Comparison of ENCODE assay signal across 8 cellular contexts in genomic region chr13:60397693-60398437, GRCh38. TPM values are rescaled to one million over a fixed set of nuclear protein-coding genes. Genes with fewer than 3 reads are reported as not detected.
DNase-seq lines count a peak whose midpoint lies in the region; ATAC-seq, FAIRE-seq and TF ChIP-seq lines count a peak whose summit lies in the region.

No MANE protein-coding gene starts in this region.

- ATAC-seq in CD8-positive, alpha-beta T cell: peak; percentile 3
- ATAC-seq in HG03378 (IDR thresholded peaks at IDR 0.05; ENCODE audit: unreplicated experiment): peak; percentile 16

- POLR2A ChIA-PET in CD8-positive, alpha-beta T cell (lab: Charles Lee): interaction anchor here (0.9 kb wide), 1 partner anchor 233 kb away, joined by 3 read pairs; no protein-coding TSS in a partner anchor

- peak overlapping the region; percentile 96 for H3K27ac Mint-ChIP-seq in CD8-positive, alpha-beta T cell
- H3K27ac Mint-ChIP-seq in activated naive CD4-positive, alpha-beta T cell treated with anti-CD3 and anti-CD28 coated beads, Interleukin-2, amount 10 ng/mL, durations not matched to agents 7 days and 5 days: peak overlapping the region; percentile 95

- H3K9ac ChIP-seq in OCI-LY3 (ENCODE audit: low read length): peak overlapping the region; percentile 95

- no peaks in the 10 kb centered on the region for H3K27me3 ChIP-seq in CD8-positive, alpha-beta T cell (ENCODE audit: insufficient read depth, low read length)
- no peaks in the 10 kb centered on the region for H3K27me3 ChIP-seq in OCI-LY3 (ENCODE audit: low read depth, low read length)

- H3K4me3 ChIP-seq in CD8-positive, alpha-beta T cell (ENCODE audit: low read depth, low read length): peak overlapping the region; percentile 73
- H3K4me3 ChIP-seq in OCI-LY3 (ENCODE audit: low read length): peak overlapping the region; percentile 91

- CTCF ChIA-PET in CD8-positive, alpha-beta T cell (lab: Charles Lee): interaction anchor here (0.6 kb wide), 1 partner anchor 14 kb away, joined by 3 read pairs; no protein-coding TSS in a partner anchor
- CTCF ChIA-PET in activated naive CD4-positive, alpha-beta T cell treated with anti-CD3 and anti-CD28 coated beads, Interleukin-2, amount 10 ng/mL, durations not matched to agents 7 days and 5 days (lab: Charles Lee): interaction anchor here (1.1 to 1.4 kb wide), 2 partner anchors 29 to 33 kb away, joined by 3 to 7 read pairs; no protein-coding TSS in a partner anchor

- H3K36me3 Mint-ChIP-seq in CD8-positive, alpha-beta T cell: peaks cover 9% of the 10 kb centered on the region
- H3K36me3 Mint-ChIP-seq in activated naive CD4-positive, alpha-beta T cell treated with anti-CD3 and anti-CD28 coated beads, Interleukin-2, amount 10 ng/mL, durations not matched to agents 7 days and 5 days: no peaks in the 10 kb centered on the region

- no peaks in the 10 kb centered on the region for H3K9me3 Mint-ChIP-seq in CD8-positive, alpha-beta T cell
- H3K9me3 Mint-ChIP-seq in activated naive CD4-positive, alpha-beta T cell treated with anti-CD3 and anti-CD28 coated beads, Interleukin-2, amount 10 ng/mL, durations not matched to agents 7 days and 5 days: no peaks in the 10 kb centered on the region

- peak overlapping the region; percentile 91 for H3K4me3 Mint-ChIP-seq in CD8-positive, alpha-beta T cell
- H3K4me3 Mint-ChIP-seq in activated naive CD4-positive, alpha-beta T cell treated with anti-CD3 and anti-CD28 coated beads, Interleukin-2, amount 10 ng/mL, durations not matched to agents 7 days and 5 days: peak overlapping the region; percentile 83

- DNase-seq in CD8-positive, alpha-beta T cell: peak; percentile 2 to 68 (median 40)
- peak; percentile 28 for DNase-seq in GM19239 (ENCODE audit: insufficient read length, low spot score)
- DNase-seq in activated naive CD4-positive, alpha-beta T cell treated with anti-CD3 and anti-CD28 coated beads, Interleukin-2, amount 10 ng/mL, durations not matched to agents 7 days and 5 days: peak; percentile 59
- peak; percentile 54 for DNase-seq in globus pallidus (ENCODE audit: low spot score)
- DNase-seq in nucleus accumbens (lab: John Stamatoyannopoulos, UW): peak in 45 of 56 donors; percentile 10 to 74 (median 51)
- DNase-seq in ureter (ENCODE audit: low spot score): peak; percentile 66

- peaks cover 43% of the 10 kb centered on the region for H3K4me1 Mint-ChIP-seq in CD8-positive, alpha-beta T cell (ENCODE audit: low read depth)
- H3K4me1 Mint-ChIP-seq in activated naive CD4-positive, alpha-beta T cell treated with anti-CD3 and anti-CD28 coated beads, Interleukin-2, amount 10 ng/mL, durations not matched to agents 7 days and 5 days: peaks cover 37% of the 10 kb centered on the region

- H3K27ac ChIP-seq in CD8-positive, alpha-beta T cell (ENCODE audit: low read depth, low read length): peak overlapping the region; percentile 72
- peak overlapping the region; percentile 84 for H3K27ac ChIP-seq in OCI-LY3 (ENCODE audit: low read length)

- H3K36me3 ChIP-seq in CD8-positive, alpha-beta T cell (ENCODE audit: insufficient read depth, low read length): no peaks in the 10 kb centered on the region
- no peaks in the 10 kb centered on the region for H3K36me3 ChIP-seq in OCI-LY3 (replicated peaks; ENCODE audit: low read depth, low read length)

- intact Hi-C loops in CD8-positive, alpha-beta T cell (cut with DNase I, micrococcal nuclease): loop anchor here (2.0 to 5.0 kb wide), 3 partner anchors 29 to 233 kb away; no protein-coding TSS in a partner anchor

- peak overlapping the region; percentile 61 for H2AFZ ChIP-seq in OCI-LY3 (ENCODE audit: low read depth, low read length)

- peaks cover 24% of the 10 kb centered on the region for H3K4me1 ChIP-seq in CD8-positive, alpha-beta T cell (ENCODE audit: insufficient read depth, low read length)
- H3K4me1 ChIP-seq in OCI-LY3 (ENCODE audit: low read length): peaks cover 24% of the 10 kb centered on the region

- peak overlapping the region; percentile 86 for H3K4me2 ChIP-seq in OCI-LY3 (ENCODE audit: low read length)

- H3K79me2 ChIP-seq in OCI-LY3 (ENCODE audit: low read length): peaks cover 50% of the 10 kb centered on the region

- peak; percentile 92 for FAIRE-seq in GM19239 (lab: Jason Lieb, UNC)

- no peaks in the 10 kb centered on the region for H3K27me3 Mint-ChIP-seq in CD8-positive, alpha-beta T cell (ENCODE audit: low read depth)
- H3K27me3 Mint-ChIP-seq in activated naive CD4-positive, alpha-beta T cell treated with anti-CD3 and anti-CD28 coated beads, Interleukin-2, amount 10 ng/mL, durations not matched to agents 7 days and 5 days: peaks cover 4% of the 10 kb centered on the region

- H4K20me1 ChIP-seq in OCI-LY3 (ENCODE audit: insufficient read depth, low read length): 0 out of 2 replicates have a peak, but pooled peaks cover 3% of the 10 kb centered on the region

- H3K9me3 ChIP-seq in CD8-positive, alpha-beta T cell (ENCODE audit: low read length): no peaks in the 10 kb centered on the region
- H3K9me3 ChIP-seq in OCI-LY3 (ENCODE audit: insufficient read depth, low read length): no peaks in the 10 kb centered on the region

- no peak for TF ChIP-seq CTCF in CD8-positive, alpha-beta T cell (IDR thresholded peaks at IDR 0.05)
- TF ChIP-seq CTCF in OCI-LY3 (IDR thresholded peaks at IDR 0.05; ENCODE audit: low read depth, low read length): no peak

RNA-seq across cellular contexts. Expression of gene TDRD3, which starts 0.8 kb away (rescaled TPM):
- 10 to 100 TPM; 22.1 to 22.4 TPM for total RNA-seq in CD8-positive, alpha-beta T cell
- total RNA-seq in ureter: 46.8 TPM

Comparison
In these comparisons a context has a peak if more than half of its experiments do, and no peak if none do; other contexts are left out.
1. Peak in every context shown above with its lines: DNase-seq, ATAC-seq, H3K4me3 ChIP-seq and H3K27ac ChIP-seq.